Comparison of ENCODE assay signal across 8 cellular contexts in genomic region chr13:48532473-48533206, GRCh38. TPM values are rescaled to one million over a fixed set of nuclear protein-coding genes. Genes with fewer than 3 reads are reported as not detected.
DNase-seq lines count a peak whose midpoint lies in the region; ATAC-seq and TF ChIP-seq lines count a peak whose summit lies in the region.

RCBTB2 (minus strand) TSS chr13:48533080; CDS start chr13:48521939, 11,141 bp downstream.

- peak within 1 kb of the TSS; percentile 96 for H3K14ac ChIP-seq in trophoblast cell (ENCODE audit: low read length)

- peak; percentile 85 to 96 for TF ChIP-seq POLR2A in tibial nerve (IDR thresholded peaks at IDR 0.05)

- peak within 1 kb of the TSS; percentile 84 for H3K4me2 ChIP-seq in SU-DHL-6 (ENCODE audit: low read depth, low read length, poor library complexity, severe bottlenecking)
- H3K4me2 ChIP-seq in trophoblast cell (ENCODE audit: low read length): peak within 1 kb of the TSS; percentile 75

- no peaks in the 10 kb centered on the region for H3K9me2 ChIP-seq in SU-DHL-6 (replicated peaks; ENCODE audit: insufficient read depth, low read length)

- DNase-seq in GM12865 (ENCODE audit: low read depth) (peak; percentile 99), NCI-H1417 (lab: John Stamatoyannopoulos, UW) (peak; percentile 95 to 98 (median 97)), adipocyte (ENCODE audit: low read depth) (peak; percentile 99), cardiac septum (ENCODE audit: low spot score) (peak; percentile 100), trophoblast cell (peak; percentile 98 to 100), tibial nerve (ENCODE audit: low spot score in 2 of 2) (peak; percentile 93 to 97)

- ATAC-seq in HG02759 (IDR thresholded peaks at IDR 0.05; ENCODE audit: unreplicated experiment): peak; percentile 93

- peak within 1 kb of the TSS; percentile 75 for H3K9ac ChIP-seq in SU-DHL-6 (ENCODE audit: low read length)
- H3K9ac ChIP-seq in adipocyte (ENCODE audit: low read length): peak within 1 kb of the TSS; percentile 99
- H3K9ac ChIP-seq in trophoblast cell (ENCODE audit: low read length): peak within 1 kb of the TSS; percentile 62

- peaks cover 7% of the 10 kb centered on the region; the same call in 1 of the 2 replicates for H3K36me3 ChIP-seq in SU-DHL-6 (ENCODE audit: low read length)
- no peaks in the 10 kb centered on the region for H3K36me3 ChIP-seq in adipocyte (ENCODE audit: control insufficient read depth, insufficient read depth, low read length, severe bottlenecking)
- H3K36me3 ChIP-seq in trophoblast cell (ENCODE audit: control insufficient read depth in 1 of 2, insufficient read depth in 2 of 2, low read length in 2 of 2): no peaks in the 10 kb centered on the region
- H3K36me3 ChIP-seq in tibial nerve: no peaks in the 10 kb centered on the region

- peak within 1 kb of the TSS; percentile 63 for H2AFZ ChIP-seq in SU-DHL-6 (ENCODE audit: low read depth, low read length, severe bottlenecking)
- peak within 1 kb of the TSS; percentile 95 for H2AFZ ChIP-seq in trophoblast cell (ENCODE audit: insufficient read depth, low read length, poor library complexity)

- peak within 1 kb of the TSS; percentile 93 for H3K4ac ChIP-seq in trophoblast cell (ENCODE audit: low read depth, low read length)

- no peak within 1 kb of the TSS for H3K23ac ChIP-seq in trophoblast cell (ENCODE audit: low read length)

- H3K4me3 ChIP-seq in GM12865 (ENCODE audit: low read depth, low read length): peak within 1 kb of the TSS; percentile 67
- peak within 1 kb of the TSS; percentile 57 for H3K4me3 ChIP-seq in SU-DHL-6 (ENCODE audit: insufficient read depth, low read length, poor library complexity, severe bottlenecking)
- peak within 1 kb of the TSS; percentile 98 for H3K4me3 ChIP-seq in adipocyte (ENCODE audit: low read length)
- H3K4me3 ChIP-seq in trophoblast cell (ENCODE audit: low read depth, low read length): peak within 1 kb of the TSS; percentile 84
- H3K4me3 ChIP-seq in tibial nerve: peak within 1 kb of the TSS; percentile 63 to 88 (median 75)

- peaks cover 11% of the 10 kb centered on the region for H3K79me1 ChIP-seq in trophoblast cell (ENCODE audit: low read length)

- WGBS in trophoblast cell (ENCODE audit: extremely low coverage, insufficient coverage, insufficient read length): no CpG with 5 or more reads among the region's 69 CpGs
- WGBS in tibial nerve, 2 donors: 0% methylated on average over 53 to 66 of the region's 69 CpGs

- H2BK5ac ChIP-seq in trophoblast cell (ENCODE audit: low read depth, low read length, poor library complexity): peak within 1 kb of the TSS; percentile 87

- H4K20me1 ChIP-seq in SU-DHL-6 (ENCODE audit: low read depth, low read length): no peaks in the 10 kb centered on the region

- H2AK5ac ChIP-seq in trophoblast cell (ENCODE audit: low read length): peak within 1 kb of the TSS; percentile 64

- H3K79me2 ChIP-seq in SU-DHL-6 (ENCODE audit: insufficient read depth, low read length): peaks cover 31% of the 10 kb centered on the region
- H3K79me2 ChIP-seq in trophoblast cell (ENCODE audit: control insufficient read depth, insufficient read depth, low read length, poor library complexity): peaks cover 8% of the 10 kb centered on the region

- H4K8ac ChIP-seq in trophoblast cell (ENCODE audit: low read depth, low read length): peak within 1 kb of the TSS; percentile 99

- H3K27ac ChIP-seq in SU-DHL-6 (ENCODE audit: low read depth, low read length) (peak within 1 kb of the TSS; percentile 83), trophoblast cell (ENCODE audit: low read depth, low read length) (peak within 1 kb of the TSS; percentile 71), tibial nerve (peak within 1 kb of the TSS; percentile 97 to 99 (median 98))

- no peaks in the 10 kb centered on the region; the same call in 1 of the 2 replicates for H3K9me3 ChIP-seq in SU-DHL-6 (ENCODE audit: insufficient read depth, low read length)
- H3K9me3 ChIP-seq in adipocyte (ENCODE audit: control insufficient read depth, low read length): no peaks in the 10 kb centered on the region
- no peaks in the 10 kb centered on the region for H3K9me3 ChIP-seq in trophoblast cell (ENCODE audit: insufficient read depth, low read depth, low read length)
- peaks cover 0 to 2% (median 0%) of the 10 kb centered on the region in 4 donors for H3K9me3 ChIP-seq in tibial nerve

- peaks cover 44% of the 10 kb centered on the region for H3F3A ChIP-seq in SU-DHL-6 (ENCODE audit: insufficient read depth)

- H3K4me1 ChIP-seq in adipocyte (ENCODE audit: control insufficient read depth, insufficient read depth, low read length) (peaks cover 15% of the 10 kb centered on the region), trophoblast cell (ENCODE audit: control insufficient read depth in 1 of 2, insufficient read depth in 2 of 2, low read length in 2 of 2) (peaks cover 3 to 4% of the 10 kb centered on the region in 2 experiments), tibial nerve (peaks cover 0 to 31% (median 11%) of the 10 kb centered on the region in 4 donors)

- H3K27me3 ChIP-seq in SU-DHL-6 (ENCODE audit: low read length) (no peaks in the 10 kb centered on the region), adipocyte (replicated peaks; ENCODE audit: control insufficient read depth, insufficient read depth, low read length) (no peaks in the 10 kb centered on the region), trophoblast cell (ENCODE audit: insufficient read depth, low read length) (no peaks in the 10 kb centered on the region), tibial nerve (no peaks in the 10 kb centered on the region)

- peak within 1 kb of the TSS; percentile 96 for H3K18ac ChIP-seq in trophoblast cell (ENCODE audit: low read length)

- TF ChIP-seq CTCF in GM12865 (IDR thresholded peaks at IDR 0.05; ENCODE audit: insufficient read depth, low read depth, low read length, missing control alignments): no peak
- TF ChIP-seq CTCF in SU-DHL-6 (IDR thresholded peaks at IDR 0.05; ENCODE audit: insufficient read depth, low read length, poor library complexity, severe bottlenecking): no peak
- TF ChIP-seq CTCF in tibial nerve (IDR thresholded peaks at IDR 0.05): peak in 1 of 5 experiments; percentile 8

- intact Hi-C loops in cardiac septum (cut with DNase I): loop anchor here (2.0 kb wide), 1 partner anchor 42 kb away; no protein-coding TSS in a partner anchor

- peak; percentile 79 to 99 for TF ChIP-seq EP300 in tibial nerve (IDR thresholded peaks at IDR 0.05)

- H4K91ac ChIP-seq in trophoblast cell (ENCODE audit: low read depth, low read length): peak within 1 kb of the TSS; percentile 94

- peak within 1 kb of the TSS; percentile 97 for H4K12ac ChIP-seq in trophoblast cell (ENCODE audit: low read depth, low read length)

- H2BK12ac ChIP-seq in trophoblast cell (ENCODE audit: low read length): peak within 1 kb of the TSS; percentile 58

- H2BK120ac ChIP-seq in trophoblast cell (ENCODE audit: insufficient read depth, low read length, poor library complexity): peak within 1 kb of the TSS; percentile 81

RNA-seq across cellular contexts. Expression of gene RCBTB2, which starts in this region (rescaled TPM):
- total RNA-seq in cardiac septum (8.0 TPM), tibial nerve (10 to 100 TPM in 1 of 4 donors, 1 to 10 TPM in 3; 7.0 to 10.6 (median 8.5) TPM)
- polyA plus RNA-seq in trophoblast cell (2013): 3.6 and 4.2 TPM in 2 replicates

Comparison
In these comparisons a context has a peak if more than half of its experiments do, and no peak if none do; other contexts are left out.
1. Peak in every context shown above with its lines: DNase-seq, ATAC-seq, H3K4me3 ChIP-seq and H3K27ac ChIP-seq.